ENCODE assay signal across 8 cellular contexts in the genomic region with DNA sequence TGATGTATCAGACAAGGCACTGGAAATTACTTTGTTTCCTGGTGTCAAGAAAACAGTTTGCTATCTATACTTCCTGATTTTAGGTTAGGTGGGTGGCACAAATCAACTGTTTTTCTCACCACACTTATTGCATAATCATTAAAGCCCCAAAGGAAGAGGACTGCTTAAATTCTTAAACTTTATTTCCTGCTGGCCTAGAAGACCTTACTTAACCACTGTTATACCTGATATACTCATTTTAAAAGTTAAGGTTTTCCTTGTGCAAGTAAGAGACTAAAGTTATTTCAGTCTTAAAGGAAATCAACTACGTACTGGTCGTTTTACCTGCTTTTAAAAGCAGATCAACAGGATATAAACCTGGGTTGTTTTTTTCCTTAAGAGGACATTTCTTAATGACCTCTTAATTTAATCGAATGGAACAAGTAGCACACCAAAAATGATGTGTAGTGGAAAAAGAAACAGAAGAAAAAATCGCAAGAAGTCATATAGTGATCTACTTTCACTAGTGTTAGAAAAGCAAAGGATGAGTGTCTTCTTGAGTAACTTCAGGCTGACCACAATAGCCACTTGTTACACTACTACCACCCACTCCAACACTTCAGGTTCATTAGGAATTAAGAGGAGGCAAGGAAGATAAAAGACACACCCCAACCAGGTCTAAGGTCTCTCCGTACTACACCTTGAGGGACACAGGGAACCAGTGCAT. TPM values are rescaled to one million over a fixed set of nuclear protein-coding genes. Genes with fewer than 3 reads are reported as not detected.
DNase-seq lines count a peak whose midpoint lies in the region; ATAC-seq and TF ChIP-seq lines count a peak whose summit lies in the region.

No MANE protein-coding gene starts in this region.

- H3K27me3 ChIP-seq in DND-41 (ENCODE audit: insufficient read depth, low read length, poor library complexity) (no peaks in the 10 kb centered on the region), hepatocyte (no peaks in the 10 kb centered on the region), skeletal muscle tissue (ENCODE audit: control insufficient read depth in 3 of 3, insufficient read depth in 3 of 3, low read length in 3 of 3) (no peaks in the 10 kb centered on the region)

- peaks cover 55% of the 10 kb centered on the region for H3K4me1 Mint-ChIP-seq in activated naive CD8-positive, alpha-beta T cell treated with anti-CD3 and anti-CD28 coated beads, Interleukin-2, amount 10 ng/mL, durations not matched to agents 7 days and 5 days

- H3K4me1 ChIP-seq in DND-41 (ENCODE audit: insufficient read depth, low read length) (peaks cover 58% of the 10 kb centered on the region), hepatocyte (ENCODE audit: insufficient read depth) (peaks cover 23% of the 10 kb centered on the region), skeletal muscle tissue (ENCODE audit: control insufficient read depth in 3 of 3, insufficient read depth in 3 of 3, low read length in 3 of 3) (peaks cover 0 to 22% (median 20%) of the 10 kb centered on the region in 3 donors)

- DNase-seq in DND-41 (no peak), LoVo (ENCODE audit: low spot score) (peak; percentile 18), hepatocyte (ENCODE audit: low spot score) (no peak), NCI-H146 treated with DMSO at 0.1 percent for 48 hours (lab: John Stamatoyannopoulos, UW; ENCODE audit: unreplicated experiment) (no peak), nucleus accumbens (lab: John Stamatoyannopoulos, UW) (no peak)
- no peak for DNase-seq in activated naive CD8-positive, alpha-beta T cell treated with anti-CD3 and anti-CD28 coated beads, Interleukin-2, amount 10 ng/mL, durations not matched to agents 7 days and 5 days

- H3K36me3 ChIP-seq in DND-41 (ENCODE audit: insufficient read depth, low read length), result peaks cover 16% of the 10 kb centered on the region
- no peaks in the 10 kb centered on the region for H3K36me3 ChIP-seq in hepatocyte (replicated peaks; ENCODE audit: insufficient read depth, low read depth)
- no peaks in the 10 kb centered on the region for H3K36me3 ChIP-seq in skeletal muscle tissue (ENCODE audit: control insufficient read depth in 3 of 3, insufficient read depth in 3 of 3, low read length in 3 of 3)

- H3K4me3 ChIP-seq in DND-41 (ENCODE audit: low read depth in 1 of 2, low read length in 2 of 2) (peak overlapping the region; percentile 76 to 77), hepatocyte (peak overlapping the region; percentile 89), skeletal muscle tissue (ENCODE audit: low read length in 3 of 3) (peak overlapping the region; percentile 83 to 89 (median 85))

- ATAC-seq in DND-41 (ENCODE audit: insufficient read depth, low read depth) (peak; percentile 20), GM18519 (IDR thresholded peaks at IDR 0.05; ENCODE audit: low FRiP score, unreplicated experiment) (no peak)
- peak; percentile 25 for ATAC-seq in activated naive CD8-positive, alpha-beta T cell treated with anti-CD3 and anti-CD28 coated beads, Interleukin-2, amount 10 ng/mL, durations not matched to agents 7 days and 5 days (ENCODE audit: low read depth)

- peaks cover 8% of the 10 kb centered on the region for H3K36me3 Mint-ChIP-seq in activated naive CD8-positive, alpha-beta T cell treated with anti-CD3 and anti-CD28 coated beads, Interleukin-2, amount 10 ng/mL, durations not matched to agents 7 days and 5 days

- H4K20me1 ChIP-seq in DND-41 (ENCODE audit: insufficient read depth, low read length) (peaks cover 35% of the 10 kb centered on the region; the same call in 1 of the 2 replicates), hepatocyte (ENCODE audit: insufficient read depth, poor library complexity, severe bottlenecking) (peaks cover 46% of the 10 kb centered on the region)

- no peaks in the 10 kb centered on the region for H3K9me3 ChIP-seq in DND-41 (ENCODE audit: insufficient read depth, low read length, severe bottlenecking)
- H3K9me3 ChIP-seq in hepatocyte (ENCODE audit: low read depth), result no peaks in the 10 kb centered on the region
- no peaks in the 10 kb centered on the region for H3K9me3 ChIP-seq in skeletal muscle tissue (ENCODE audit: control insufficient read depth in 3 of 3, low read length in 3 of 3)

- TF ChIP-seq CTCF in DND-41 (IDR thresholded peaks at IDR 0.05; ENCODE audit: borderline replicate concordance, extremely low read depth, low read length, poor library complexity, severe bottlenecking) (no peak), hepatocyte (IDR thresholded peaks at IDR 0.05; ENCODE audit: poor library complexity) (no peak)

- no peaks in the 10 kb centered on the region for H3K9me2 ChIP-seq in hepatocyte (replicated peaks; ENCODE audit: insufficient read depth)

- no peaks in the 10 kb centered on the region for H3K27me3 Mint-ChIP-seq in activated naive CD8-positive, alpha-beta T cell treated with anti-CD3 and anti-CD28 coated beads, Interleukin-2, amount 10 ng/mL, durations not matched to agents 7 days and 5 days

- peak overlapping the region; percentile 99 for H3K4me3 Mint-ChIP-seq in activated naive CD8-positive, alpha-beta T cell treated with anti-CD3 and anti-CD28 coated beads, Interleukin-2, amount 10 ng/mL, durations not matched to agents 7 days and 5 days

- H2AFZ ChIP-seq in DND-41 (ENCODE audit: low read depth, low read length), result peak overlapping the region; percentile 93; the same call in 1 of the 2 replicates
- peak overlapping the region; percentile 64 for H2AFZ ChIP-seq in hepatocyte

- H3K79me2 ChIP-seq in DND-41 (ENCODE audit: insufficient read depth, low read length), result peaks cover 60% of the 10 kb centered on the region
- H3K79me2 ChIP-seq in hepatocyte, result peaks cover 59% of the 10 kb centered on the region

- H3K9ac ChIP-seq in DND-41 (ENCODE audit: low read depth, low read length) (peak overlapping the region; percentile 76), skeletal muscle tissue (ENCODE audit: low read depth in 1 of 3, low read length in 3 of 3) (peak overlapping the region; percentile 91 to 93 (median 91))

- peak overlapping the region; percentile 99 for H3K27ac Mint-ChIP-seq in activated naive CD8-positive, alpha-beta T cell treated with anti-CD3 and anti-CD28 coated beads, Interleukin-2, amount 10 ng/mL, durations not matched to agents 7 days and 5 days

- 16% methylated on average over 5 of the region's 5 CpGs for WGBS in hepatocyte (ENCODE audit: low lambda C conversion rate, missing lambda C conversion rate)

- H3K4me2 ChIP-seq in DND-41 (ENCODE audit: insufficient read depth, low read length) (peak overlapping the region; percentile 72), hepatocyte (peak overlapping the region; percentile 79)

- POLR2A ChIA-PET in activated naive CD8-positive, alpha-beta T cell treated with anti-CD3 and anti-CD28 coated beads, Interleukin-2, amount 10 ng/mL, durations not matched to agents 7 days and 5 days (lab: Charles Lee), result interaction anchor here (0.6 to 1.4 kb wide), 4 partner anchors 9 to 91 kb away, joined by 3 to 11 read pairs (median 4); no protein-coding TSS in a partner anchor

- H3K27ac ChIP-seq in DND-41 (ENCODE audit: low read length) (peak overlapping the region; percentile 85), hepatocyte (peak overlapping the region; percentile 92), skeletal muscle tissue (ENCODE audit: low read depth, low read length) (peak overlapping the region; percentile 95)

- no peaks in the 10 kb centered on the region for H3K9me3 Mint-ChIP-seq in activated naive CD8-positive, alpha-beta T cell treated with anti-CD3 and anti-CD28 coated beads, Interleukin-2, amount 10 ng/mL, durations not matched to agents 7 days and 5 days

RNA-seq across cellular contexts. Expression of a gene that starts 1.0 kb away (rescaled TPM):
- total RNA-seq in activated naive CD8-positive, alpha-beta T cell treated with anti-CD3 and anti-CD28 coated beads, Interleukin-2, amount 10 ng/mL, durations not matched to agents 7 days and 5 days, result 10 to 100 TPM; 69.7 to 70.1 TPM
- 107 and 129 TPM in 2 replicates for total RNA-seq in hepatocyte
- 78.0 and 84.0 TPM in 2 replicates for polyA plus RNA-seq in hepatocyte
- total RNA-seq in skeletal muscle tissue, result 53.2 TPM
